ENCODE assay signal across 18 cellular contexts in genomic region chr5:163613150-163613442, GRCh38.
DNase-seq lines count a peak whose midpoint lies in the region; ATAC-seq and TF ChIP-seq lines count a peak whose summit lies in the region.
"Had no signal": no experiment of that assay in that cellular context is flagged by ENCODE, and none has a peak within 500 bp of the region (broad histone marks: within the 10 kb centered on the region; RNA-seq: fewer than 3 reads in every experiment).

No MANE protein-coding gene starts in this region.

- H4K91ac ChIP-seq in IMR-90 (ENCODE audit: insufficient read depth, low read depth, low read length), result no peak overlapping the region

- peaks cover 9% of the 10 kb centered on the region for H3K4me1 ChIP-seq in IMR-90 (ENCODE audit: control insufficient read depth, insufficient read depth, low read length)
- H3K4me1 ChIP-seq in body of pancreas, result peaks cover 10% of the 10 kb centered on the region
- no peaks in the 10 kb centered on the region for H3K4me1 ChIP-seq in esophagus muscularis mucosa
- H3K4me1 ChIP-seq: A549 had no signal

- intact Hi-C loops in IMR-90 (cut with micrococcal nuclease) (loop anchor here (2.0 kb wide), 1 partner anchor 16 kb away; no protein-coding TSS in a partner anchor), body of pancreas (cut with DNase I) (no loop called here), esophagus muscularis mucosa (cut with DNase I) (no loop called here)

- dilution Hi-C loops in IMR-90 (cut with HindIII; ENCODE audit: low sequenced_read_pairs, unreplicated experiment), result no loop called here

- no peak for TF ChIP-seq RAD21 in IMR-90 (IDR thresholded peaks at IDR 0.05; ENCODE audit: low read length)

- TF ChIP-seq CTCF in IMR-90 (conservative IDR thresholded peaks at IDR 0.05; ENCODE audit: low read depth, low read length), result no peak
- no peak for TF ChIP-seq CTCF in body of pancreas (IDR thresholded peaks at IDR 0.05)
- TF ChIP-seq CTCF in esophagus muscularis mucosa (IDR thresholded peaks at IDR 0.05), result no peak

- H2BK20ac ChIP-seq in IMR-90 (ENCODE audit: low read depth, low read length), result no peak overlapping the region

- H2BK15ac ChIP-seq in IMR-90 (ENCODE audit: low read depth, low read length), result no peak overlapping the region; the same call in 2 of the 3 replicates

- H2BK120ac ChIP-seq in IMR-90 (ENCODE audit: low read depth, low read length), result no peak overlapping the region

- WGBS in IMR-90 (ENCODE audit: extremely low coverage in 2 of 2, insufficient read length in 1 of 2), 2 experiments, result 83% methylated on average over 2 of the region's 4 CpGs; no CpG with 5 or more reads in 1 of the 2 experiments
- 8 to 14% methylated on average over 4 of the region's 4 CpGs for WGBS in body of pancreas, 2 donors
- 48% methylated on average over 4 of the region's 4 CpGs for whole genome bisulfite sequencing in esophagus muscularis mucosa

- POLR2A ChIA-PET in IMR-90 (lab: Charles Lee; ENCODE audit: unreplicated experiment), result no interaction called here

- H2AFZ ChIP-seq in IMR-90 (replicated peaks; ENCODE audit: low read length, poor library complexity), result peak overlapping the region; percentile 46

- no peak overlapping the region for H4K8ac ChIP-seq in IMR-90 (ENCODE audit: low read depth in 2 of 2, low read length in 2 of 2)

- TF ChIP-seq POLR2A in IMR-90 (IDR thresholded peaks at IDR 0.05; ENCODE audit: low read depth, low read length), result no peak
- no peak for TF ChIP-seq POLR2A in body of pancreas (IDR thresholded peaks at IDR 0.05)
- TF ChIP-seq POLR2A in esophagus muscularis mucosa (IDR thresholded peaks at IDR 0.05; ENCODE audit: low read depth), result no peak

- BruUV-seq in IMR-90 (replicated peaks; lab: Mats Ljungman, UMichigan), result no TSS peak

- DNase-seq in IMR-90 (no peak), body of pancreas (peak; percentile 13 to 43 (median 40)), esophagus muscularis mucosa (ENCODE audit: extremely low spot score) (peak; percentile 77), superior temporal gyrus (ENCODE audit: extremely low spot score) (peak; percentile 35), CD1c-positive myeloid dendritic cell (ENCODE audit: extremely low spot score) (no peak), RPMI8226 (no peak), NCI-H510A (lab: John Stamatoyannopoulos, UW) (no peak)
- DNase-seq: AML-193; CD4-positive, alpha-beta memory T cell; DMS153; DMS79; GDM1; HCEC 1CT had no signal

- H3K9ac ChIP-seq in IMR-90 (ENCODE audit: low read depth, low read length), result no peak overlapping the region

- peaks cover 3% of the 10 kb centered on the region; the same call in 1 of the 2 replicates for H3K9me1 ChIP-seq in IMR-90 (ENCODE audit: insufficient read depth, low read length)

- no peak overlapping the region for H4K5ac ChIP-seq in IMR-90 (ENCODE audit: low read depth, low read length)

- no peak overlapping the region for H2AK9ac ChIP-seq in IMR-90 (replicated peaks; ENCODE audit: low read depth, low read length, poor library complexity)

- H2BK5ac ChIP-seq in IMR-90 (ENCODE audit: low read depth, low read length, poor library complexity, severe bottlenecking), result no peak overlapping the region

- no peak overlapping the region for H3K4ac ChIP-seq in IMR-90 (ENCODE audit: low read depth, low read length)

- CTCF ChIA-PET in IMR-90 (lab: Yijun Ruan, JAX), result interaction anchor here (0.7 to 1.8 kb wide), 2 partner anchors 9 to 10 kb away, joined by 3 to 4 read pairs; no protein-coding TSS in a partner anchor

- H3K27me3 ChIP-seq in IMR-90 (ENCODE audit: control insufficient read depth, insufficient read depth, low read length), result no peaks in the 10 kb centered on the region
- no peaks in the 10 kb centered on the region for H3K27me3 ChIP-seq in body of pancreas
- no peaks in the 10 kb centered on the region for H3K27me3 ChIP-seq in esophagus muscularis mucosa

- no peaks in the 10 kb centered on the region for H3K79me1 ChIP-seq in IMR-90 (ENCODE audit: low read depth in 1 of 2, low read length in 2 of 2)

- no peak overlapping the region for H2AK5ac ChIP-seq in IMR-90 (ENCODE audit: low read depth, low read length)

- H3K36me3 ChIP-seq in IMR-90 (ENCODE audit: control insufficient read depth, insufficient read depth, low read length) (no peaks in the 10 kb centered on the region), body of pancreas (replicated peaks in 1 of 2; ENCODE audit: insufficient read depth in 1 of 2, low read depth in 2 of 2) (no peaks in the 10 kb centered on the region), esophagus muscularis mucosa (no peaks in the 10 kb centered on the region)

- H4K20me1 ChIP-seq in IMR-90 (ENCODE audit: insufficient read depth, low read length), result no peaks in the 10 kb centered on the region

- no peak overlapping the region for H3K23ac ChIP-seq in IMR-90 (ENCODE audit: low read depth, low read length)

- H3K18ac ChIP-seq in IMR-90 (ENCODE audit: low read depth, low read length), result no peak overlapping the region

- H3K9me3 ChIP-seq in IMR-90 (ENCODE audit: control insufficient read depth, insufficient read depth, low read length) (no peaks in the 10 kb centered on the region), body of pancreas (no peaks in the 10 kb centered on the region), esophagus muscularis mucosa (no peaks in the 10 kb centered on the region)
- H3K9me3 ChIP-seq: A549 had no signal

- no peak overlapping the region for H3K4me3 ChIP-seq in IMR-90 (ENCODE audit: insufficient read depth, low read depth, low read length)
- no peak overlapping the region for H3K4me3 ChIP-seq in body of pancreas
- H3K4me3 ChIP-seq in esophagus muscularis mucosa, result no peak overlapping the region
- H3K4me3 ChIP-seq: A549, GM23338 had no signal

- H3K4me2 ChIP-seq in IMR-90 (ENCODE audit: low read depth, low read length), result no peak overlapping the region
- H3K4me2 ChIP-seq: A549, GM23338 had no signal

- no peak for ATAC-seq in IMR-90 (ENCODE audit: low read depth)
- peak; percentile 52 for ATAC-seq in body of pancreas
- ATAC-seq: A549, GM23338 had no signal

- H3K27ac ChIP-seq in IMR-90 (ENCODE audit: insufficient read depth, low read length) (no peak overlapping the region), body of pancreas (peak overlapping the region in 3 of 4 donors; percentile 9 to 54 (median 18)), esophagus muscularis mucosa (replicated peaks in 1 of 4) (no peak overlapping the region)
- H3K27ac ChIP-seq: 22Rv1, A549, C4-2B, HL-60 had no signal

- in situ Hi-C loops in IMR-90 (cut with MboI; ENCODE audit: low sequenced_read_pairs), result no loop called here

- no peak for TF ChIP-seq EP300 in esophagus muscularis mucosa (IDR thresholded peaks at IDR 0.05)

- no peak overlapping the region for H3K56ac ChIP-seq in IMR-90 (ENCODE audit: extremely low read depth, insufficient read depth, low read length)

- no peak overlapping the region; the same call in 1 of the 2 replicates for H3K14ac ChIP-seq in IMR-90 (replicated peaks; ENCODE audit: low read depth, low read length)

TF ChIP-seq in IMR-90, 13 proteins besides CTCF, POLR2A, EP300 and RAD21:
- TF ChIP-seq MAFK (IDR thresholded peaks at IDR 0.05; ENCODE audit: low read depth, low read length) (no peak), RCOR1 (IDR thresholded peaks at IDR 0.05; ENCODE audit: insufficient replicate concordance, low read length) (no peak), CHD1 (IDR thresholded peaks at IDR 0.05; ENCODE audit: low read depth, low read length) (no peak), ELK1 (IDR thresholded peaks at IDR 0.05; ENCODE audit: borderline replicate concordance, low read depth, low read length) (no peak), RFX5 (IDR thresholded peaks at IDR 0.05; ENCODE audit: low read depth, low read length) (no peak), MXI1 (IDR thresholded peaks at IDR 0.05; ENCODE audit: borderline replicate concordance, low read depth, low read length) (no peak), NFE2L2 (IDR thresholded peaks at IDR 0.05; ENCODE audit: low read depth, low read length) (no peak), CEBPB (IDR thresholded peaks at IDR 0.05; ENCODE audit: low read depth, low read length) (no peak), BHLHE40 (IDR thresholded peaks at IDR 0.05; ENCODE audit: low read depth, low read length) (no peak), SMC3 (IDR thresholded peaks at IDR 0.05; ENCODE audit: low read depth, low read length) (no peak), USF2 (IDR thresholded peaks at IDR 0.05; ENCODE audit: low read depth, low read length) (no peak), MAZ (IDR thresholded peaks at IDR 0.05; ENCODE audit: borderline replicate concordance, low read depth, low read length) (no peak)

Comparison
In these comparisons a context has a peak if more than half of its experiments do, and no peak if none do; other contexts are left out.
1. DNase-seq: peak in body of pancreas (4 of 4), esophagus muscularis mucosa (single experiment) and superior temporal gyrus (single experiment); none in IMR-90 (single experiment), CD1c-positive myeloid dendritic cell (single experiment), RPMI8226 (single experiment) and NCI-H510A (single experiment).
2. H3K27ac ChIP-seq: peak in body of pancreas (3 of 4); none in IMR-90 (single experiment) and esophagus muscularis mucosa (0 of 4).